In genomic region chr16:29315916-29316517, GRCh38 we compare ENCODE assay signal across 9 cellular contexts.
A peak's percentile ranks its signal among the peaks of the same experiment; 100 is the strongest.
DNase-seq lines count a peak whose midpoint lies in the region; ATAC-seq and TF ChIP-seq lines count a peak whose summit lies in the region.
"Had no signal": no experiment of that assay in that cellular context is flagged by ENCODE, and none has a peak within 500 bp of the region (broad histone marks: within the 10 kb centered on the region; RNA-seq: fewer than 3 reads in every experiment).

No MANE protein-coding gene starts in this region.

- H3K4me3 ChIP-seq in H7 (ENCODE audit: insufficient read depth, low read depth, low read length) (no peak overlapping the region), psoas muscle (no peak overlapping the region)

- no peaks in the 10 kb centered on the region for H3K9me3 ChIP-seq in psoas muscle

- intact Hi-C loops in psoas muscle (cut with DNase I): loop anchor here (10.0 kb wide), 1 partner anchor 201 kb away; no protein-coding TSS in a partner anchor

- DNase-seq in H7 (peak; percentile 74), NCI-H345 treated with DMSO at 0.1 percent for 48 hours (lab: John Stamatoyannopoulos, UW; ENCODE audit: unreplicated experiment) (peak; percentile 86), dermis blood vessel endothelial cell (peak; percentile 22), psoas muscle (no peak)
- DNase-seq: stimulated activated CD4-positive, alpha-beta T cell treated with anti-CD3 and anti-CD28 coated beads, Interleukin-15, amount 100 ng/mL, for 24 hours had no signal

- H3K27ac ChIP-seq in psoas muscle: no peak overlapping the region
- H3K27ac ChIP-seq: KMS-11 had no signal

- ATAC-seq in psoas muscle (peak in 1 of 4 donors; percentile 44), GM19467 (IDR thresholded peaks at IDR 0.05; ENCODE audit: unreplicated experiment) (no peak), GM18520 (IDR thresholded peaks at IDR 0.05; ENCODE audit: unreplicated experiment) (no peak), HG02852 (IDR thresholded peaks at IDR 0.05; ENCODE audit: unreplicated experiment) (no peak)

- peak; percentile 25 for TF ChIP-seq CTCF in psoas muscle (IDR thresholded peaks at IDR 0.05)

- H3K4me1 ChIP-seq in psoas muscle: no peaks in the 10 kb centered on the region

- H3K27me3 ChIP-seq in H7 (ENCODE audit: control insufficient read depth, insufficient read depth, low read length): no peaks in the 10 kb centered on the region
- H3K27me3 ChIP-seq in psoas muscle (ENCODE audit: insufficient read depth in 3 of 3, low read length in 2 of 3): no peaks in the 10 kb centered on the region

- WGBS in psoas muscle, 3 donors: 72 to 79% (median 74%) methylated on average over 12 of the region's 12 CpGs

- H3K36me3 ChIP-seq in H7 (replicated peaks; ENCODE audit: control insufficient read depth, insufficient read depth, low read length) (no peaks in the 10 kb centered on the region), psoas muscle (ENCODE audit: insufficient read depth in 1 of 2, low read depth in 1 of 2) (no peaks in the 10 kb centered on the region)

Comparison
In these comparisons a context has a peak if more than half of its experiments do, and no peak if none do; other contexts are left out.
1. DNase-seq: peak in H7 (single experiment), NCI-H345 treated with DMSO at 0.1 percent for 48 hours (single experiment) and dermis blood vessel endothelial cell (single experiment); none in psoas muscle (0 of 2).